3 cellular contexts compared by ENCODE assay signal in the genomic region with DNA sequence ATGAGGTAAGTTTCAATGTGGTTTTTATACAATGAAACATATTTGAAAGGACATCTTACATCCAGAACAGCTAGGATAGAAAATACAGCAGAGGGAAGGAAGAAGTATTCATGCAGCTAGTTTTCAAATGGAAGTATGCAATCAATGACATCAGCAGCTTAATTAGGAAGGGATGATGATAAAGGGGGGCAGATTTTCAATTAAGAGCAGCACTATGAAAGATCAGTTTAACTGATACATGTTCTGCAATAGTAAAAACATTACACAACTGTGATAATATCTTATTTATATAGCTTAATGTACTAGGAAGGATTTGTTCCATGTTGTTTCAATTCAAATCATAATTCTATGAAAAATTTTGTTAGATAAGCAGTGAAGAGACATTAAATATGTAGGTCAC.
TF ChIP-seq lines count a peak whose summit lies in the region.

No MANE protein-coding gene starts in this region.

TF ChIP-seq in A549, 52 proteins besides CTCF, POLR2A, EP300 and RAD21 (continued from another document):
- TF ChIP-seq, protein P1, sequence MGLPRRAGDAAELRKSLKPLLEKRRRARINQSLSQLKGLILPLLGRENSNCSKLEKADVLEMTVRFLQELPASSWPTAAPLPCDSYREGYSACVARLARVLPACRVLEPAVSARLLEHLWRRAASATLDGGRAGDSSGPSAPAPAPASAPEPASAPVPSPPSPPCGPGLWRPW (IDR thresholded peaks at IDR 0.05) = no peak
- no peak for TF ChIP-seq EHMT2 (IDR thresholded peaks at IDR 0.05; ENCODE audit: low read depth)
- no peak for TF ChIP-seq FOSB (CRISPR knock-in tag; IDR thresholded peaks at IDR 0.05)
- TF ChIP-seq RFX5 (IDR thresholded peaks at IDR 0.05) = no peak
- TF ChIP-seq SREBF2 (IDR thresholded peaks at IDR 0.05) = no peak
- TF ChIP-seq CBX2 (IDR thresholded peaks at IDR 0.05; ENCODE audit: borderline replicate concordance, low read depth) = no peak
- TF ChIP-seq ESRRA (IDR thresholded peaks at IDR 0.05; ENCODE audit: borderline replicate concordance, low read length) = no peak

TF ChIP-seq in HEK293, 187 proteins besides CTCF, POLR2A, EP300 and RAD21 (continued from another document):
- TF ChIP-seq, protein P2, sequence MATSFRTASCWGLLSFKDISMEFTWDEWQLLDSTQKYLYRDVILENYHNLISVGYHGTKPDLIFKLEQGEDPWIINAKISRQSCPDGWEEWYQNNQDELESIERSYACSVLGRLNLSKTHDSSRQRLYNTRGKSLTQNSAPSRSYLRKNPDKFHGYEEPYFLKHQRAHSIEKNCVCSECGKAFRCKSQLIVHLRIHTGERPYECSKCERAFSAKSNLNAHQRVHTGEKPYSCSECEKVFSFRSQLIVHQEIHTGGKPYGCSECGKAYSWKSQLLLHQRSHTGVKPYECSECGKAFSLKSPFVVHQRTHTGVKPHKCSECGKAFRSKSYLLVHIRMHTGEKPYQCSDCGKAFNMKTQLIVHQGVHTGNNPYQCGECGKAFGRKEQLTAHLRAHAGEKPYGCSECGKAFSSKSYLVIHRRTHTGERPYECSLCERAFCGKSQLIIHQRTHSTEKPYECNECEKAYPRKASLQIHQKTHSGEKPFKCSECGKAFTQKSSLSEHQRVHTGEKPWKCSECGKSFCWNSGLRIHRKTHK (tag by site-specific recombination; IDR thresholded peaks at IDR 0.05) = no peak

TF ChIP-seq in SK-N-SH, 30 proteins besides CTCF, POLR2A, EP300 and RAD21 (continued from another document):
- TF ChIP-seq, protein P3, sequence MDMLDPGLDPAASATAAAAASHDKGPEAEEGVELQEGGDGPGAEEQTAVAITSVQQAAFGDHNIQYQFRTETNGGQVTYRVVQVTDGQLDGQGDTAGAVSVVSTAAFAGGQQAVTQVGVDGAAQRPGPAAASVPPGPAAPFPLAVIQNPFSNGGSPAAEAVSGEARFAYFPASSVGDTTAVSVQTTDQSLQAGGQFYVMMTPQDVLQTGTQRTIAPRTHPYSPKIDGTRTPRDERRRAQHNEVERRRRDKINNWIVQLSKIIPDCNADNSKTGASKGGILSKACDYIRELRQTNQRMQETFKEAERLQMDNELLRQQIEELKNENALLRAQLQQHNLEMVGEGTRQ (IDR thresholded peaks at IDR 0.05; ENCODE audit: borderline replicate concordance, low read depth, low read length) = no peak
- no peak for TF ChIP-seq TAF1 (IDR thresholded peaks at IDR 0.05; ENCODE audit: borderline replicate concordance, low read depth, low read length)
- peak; percentile 69 for TF ChIP-seq GATA2 (CRISPR knock-in tag; IDR thresholded peaks at IDR 0.05)
- no peak for TF ChIP-seq NRF1 (IDR thresholded peaks at IDR 0.05; ENCODE audit: low read depth, low read length)
- TF ChIP-seq, protein P4, sequence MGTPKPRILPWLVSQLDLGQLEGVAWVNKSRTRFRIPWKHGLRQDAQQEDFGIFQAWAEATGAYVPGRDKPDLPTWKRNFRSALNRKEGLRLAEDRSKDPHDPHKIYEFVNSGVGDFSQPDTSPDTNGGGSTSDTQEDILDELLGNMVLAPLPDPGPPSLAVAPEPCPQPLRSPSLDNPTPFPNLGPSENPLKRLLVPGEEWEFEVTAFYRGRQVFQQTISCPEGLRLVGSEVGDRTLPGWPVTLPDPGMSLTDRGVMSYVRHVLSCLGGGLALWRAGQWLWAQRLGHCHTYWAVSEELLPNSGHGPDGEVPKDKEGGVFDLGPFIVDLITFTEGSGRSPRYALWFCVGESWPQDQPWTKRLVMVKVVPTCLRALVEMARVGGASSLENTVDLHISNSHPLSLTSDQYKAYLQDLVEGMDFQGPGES (IDR thresholded peaks at IDR 0.05; ENCODE audit: low read depth, low read length) = no peak
- TF ChIP-seq SIN3A (IDR thresholded peaks at IDR 0.05; ENCODE audit: borderline replicate concordance, low read depth, low read length) = no peak
- no peak for TF ChIP-seq RFX5 (IDR thresholded peaks at IDR 0.05; ENCODE audit: low read length)
- TF ChIP-seq, protein P5, sequence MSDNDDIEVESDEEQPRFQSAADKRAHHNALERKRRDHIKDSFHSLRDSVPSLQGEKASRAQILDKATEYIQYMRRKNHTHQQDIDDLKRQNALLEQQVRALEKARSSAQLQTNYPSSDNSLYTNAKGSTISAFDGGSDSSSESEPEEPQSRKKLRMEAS (IDR thresholded peaks at IDR 0.05; ENCODE audit: low read depth) = no peak
- TF ChIP-seq ELF1 (IDR thresholded peaks at IDR 0.05) = no peak
- TF ChIP-seq RCOR1 (IDR thresholded peaks at IDR 0.05; ENCODE audit: low read length) = peak; percentile 68; the same call in 1 of the 2 replicates
- no peak for TF ChIP-seq NFIC (IDR thresholded peaks at IDR 0.05; ENCODE audit: borderline replicate concordance)
- TF ChIP-seq, protein P6, sequence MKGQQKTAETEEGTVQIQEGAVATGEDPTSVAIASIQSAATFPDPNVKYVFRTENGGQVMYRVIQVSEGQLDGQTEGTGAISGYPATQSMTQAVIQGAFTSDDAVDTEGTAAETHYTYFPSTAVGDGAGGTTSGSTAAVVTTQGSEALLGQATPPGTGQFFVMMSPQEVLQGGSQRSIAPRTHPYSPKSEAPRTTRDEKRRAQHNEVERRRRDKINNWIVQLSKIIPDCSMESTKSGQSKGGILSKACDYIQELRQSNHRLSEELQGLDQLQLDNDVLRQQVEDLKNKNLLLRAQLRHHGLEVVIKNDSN (IDR thresholded peaks at IDR 0.05; ENCODE audit: borderline replicate concordance, low read depth) = no peak
- no peak for TF ChIP-seq JUND (IDR thresholded peaks at IDR 0.05)
- TF ChIP-seq, protein P7, sequence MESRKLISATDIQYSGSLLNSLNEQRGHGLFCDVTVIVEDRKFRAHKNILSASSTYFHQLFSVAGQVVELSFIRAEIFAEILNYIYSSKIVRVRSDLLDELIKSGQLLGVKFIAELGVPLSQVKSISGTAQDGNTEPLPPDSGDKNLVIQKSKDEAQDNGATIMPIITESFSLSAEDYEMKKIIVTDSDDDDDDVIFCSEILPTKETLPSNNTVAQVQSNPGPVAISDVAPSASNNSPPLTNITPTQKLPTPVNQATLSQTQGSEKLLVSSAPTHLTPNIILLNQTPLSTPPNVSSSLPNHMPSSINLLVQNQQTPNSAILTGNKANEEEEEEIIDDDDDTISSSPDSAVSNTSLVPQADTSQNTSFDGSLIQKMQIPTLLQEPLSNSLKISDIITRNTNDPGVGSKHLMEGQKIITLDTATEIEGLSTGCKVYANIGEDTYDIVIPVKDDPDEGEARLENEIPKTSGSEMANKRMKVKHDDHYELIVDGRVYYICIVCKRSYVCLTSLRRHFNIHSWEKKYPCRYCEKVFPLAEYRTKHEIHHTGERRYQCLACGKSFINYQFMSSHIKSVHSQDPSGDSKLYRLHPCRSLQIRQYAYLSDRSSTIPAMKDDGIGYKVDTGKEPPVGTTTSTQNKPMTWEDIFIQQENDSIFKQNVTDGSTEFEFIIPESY (IDR thresholded peaks at IDR 0.05; ENCODE audit: borderline replicate concordance, low read depth) = no peak
- TF ChIP-seq, protein P8, sequence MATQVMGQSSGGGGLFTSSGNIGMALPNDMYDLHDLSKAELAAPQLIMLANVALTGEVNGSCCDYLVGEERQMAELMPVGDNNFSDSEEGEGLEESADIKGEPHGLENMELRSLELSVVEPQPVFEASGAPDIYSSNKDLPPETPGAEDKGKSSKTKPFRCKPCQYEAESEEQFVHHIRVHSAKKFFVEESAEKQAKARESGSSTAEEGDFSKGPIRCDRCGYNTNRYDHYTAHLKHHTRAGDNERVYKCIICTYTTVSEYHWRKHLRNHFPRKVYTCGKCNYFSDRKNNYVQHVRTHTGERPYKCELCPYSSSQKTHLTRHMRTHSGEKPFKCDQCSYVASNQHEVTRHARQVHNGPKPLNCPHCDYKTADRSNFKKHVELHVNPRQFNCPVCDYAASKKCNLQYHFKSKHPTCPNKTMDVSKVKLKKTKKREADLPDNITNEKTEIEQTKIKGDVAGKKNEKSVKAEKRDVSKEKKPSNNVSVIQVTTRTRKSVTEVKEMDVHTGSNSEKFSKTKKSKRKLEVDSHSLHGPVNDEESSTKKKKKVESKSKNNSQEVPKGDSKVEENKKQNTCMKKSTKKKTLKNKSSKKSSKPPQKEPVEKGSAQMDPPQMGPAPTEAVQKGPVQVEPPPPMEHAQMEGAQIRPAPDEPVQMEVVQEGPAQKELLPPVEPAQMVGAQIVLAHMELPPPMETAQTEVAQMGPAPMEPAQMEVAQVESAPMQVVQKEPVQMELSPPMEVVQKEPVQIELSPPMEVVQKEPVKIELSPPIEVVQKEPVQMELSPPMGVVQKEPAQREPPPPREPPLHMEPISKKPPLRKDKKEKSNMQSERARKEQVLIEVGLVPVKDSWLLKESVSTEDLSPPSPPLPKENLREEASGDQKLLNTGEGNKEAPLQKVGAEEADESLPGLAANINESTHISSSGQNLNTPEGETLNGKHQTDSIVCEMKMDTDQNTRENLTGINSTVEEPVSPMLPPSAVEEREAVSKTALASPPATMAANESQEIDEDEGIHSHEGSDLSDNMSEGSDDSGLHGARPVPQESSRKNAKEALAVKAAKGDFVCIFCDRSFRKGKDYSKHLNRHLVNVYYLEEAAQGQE (IDR thresholded peaks at IDR 0.05; ENCODE audit: low read depth, low read length) = no peak
